In genomic region chrX:23864719-23865349, GRCh38 we compare ENCODE assay signal across 19 cellular contexts. TPM values are rescaled to one million over a fixed set of nuclear protein-coding genes. Genes with fewer than 3 reads are reported as not detected.
DNase-seq lines count a peak whose midpoint lies in the region; ATAC-seq and TF ChIP-seq lines count a peak whose summit lies in the region.
"Had no signal": no experiment of that assay in that cellular context is flagged by ENCODE, and none has a peak within 500 bp of the region (broad histone marks: within the 10 kb centered on the region; RNA-seq: fewer than 3 reads in every experiment).

No MANE protein-coding gene starts in this region.

- H3K18ac ChIP-seq in mesendoderm (ENCODE audit: low read length), result no peak overlapping the region

- H3K9ac ChIP-seq in mesendoderm (ENCODE audit: low read length), result no peak overlapping the region
- H3K9ac ChIP-seq: GM23248 had no signal

- H3K36me3 Mint-ChIP-seq in glutamatergic neuron (ENCODE audit: unreplicated experiment), result no peaks in the 10 kb centered on the region
- peaks cover 7 to 18% of the 10 kb centered on the region in 2 donors for H3K36me3 Mint-ChIP-seq in stimulated activated naive B cell treated with anti-CD40 and anti-IgM and Interleukin-4, amounts not matched to agents 10 μg/mL and 1 μg/mL and 100 μg/mL, for 72 hours

- no peak overlapping the region for H4K8ac ChIP-seq in mesendoderm (ENCODE audit: low read depth, low read length)

- no peak overlapping the region for H3K27ac Mint-ChIP-seq in glutamatergic neuron (ENCODE audit: unreplicated experiment)
- no peak overlapping the region for H3K27ac Mint-ChIP-seq in stimulated activated naive B cell treated with anti-CD40 and anti-IgM and Interleukin-4, amounts not matched to agents 10 μg/mL and 1 μg/mL and 100 μg/mL, for 72 hours
- H3K27ac Mint-ChIP-seq: CD4-positive, alpha-beta memory T cell had no signal

- no peak overlapping the region for H3K4ac ChIP-seq in mesendoderm (ENCODE audit: low read depth, low read length)

- DNase-seq in NCI-H1417 (lab: John Stamatoyannopoulos, UW) (peak in 2 of 3 experiments; percentile 74 to 90), NCI-H2227 treated with DMSO at 0.1 percent for 48 hours (lab: John Stamatoyannopoulos, UW) (peak; percentile 52), WERI-Rb-1 (peak; percentile 22), mesendoderm (peak; percentile 11), ovary (no peak), glutamatergic neuron (no peak)
- no peak for DNase-seq in stimulated activated naive B cell treated with anti-CD40 and anti-IgM and Interleukin-4, amounts not matched to agents 10 μg/mL and 1 μg/mL and 100 μg/mL, for 72 hours
- DNase-seq: BE2C, DMS79, GM23248 had no signal

- H3K79me1 ChIP-seq in mesendoderm (ENCODE audit: low read length), result no peaks in the 10 kb centered on the region

- H3K4me1 ChIP-seq in mesendoderm (ENCODE audit: control insufficient read depth, low read depth, low read length), result no peaks in the 10 kb centered on the region
- H3K4me1 ChIP-seq in ovary (ENCODE audit: insufficient read depth), result no peaks in the 10 kb centered on the region
- H3K4me1 ChIP-seq: A549, BE2C had no signal

- no peak for ATAC-seq in HG03196 (IDR thresholded peaks at IDR 0.05; ENCODE audit: unreplicated experiment)
- no peak for ATAC-seq in stimulated activated naive B cell treated with anti-CD40 and anti-IgM and Interleukin-4, amounts not matched to agents 10 μg/mL and 1 μg/mL and 100 μg/mL, for 72 hours (replicated peaks)
- ATAC-seq: A549, GM12878, HCT116 had no signal

- no peak for TF ChIP-seq CTCF in WERI-Rb-1 (IDR thresholded peaks at IDR 0.05; ENCODE audit: low read depth, low read length)
- no peak for TF ChIP-seq CTCF in ovary (IDR thresholded peaks at IDR 0.05)
- TF ChIP-seq CTCF in glutamatergic neuron (IDR thresholded peaks at IDR 0.05; ENCODE audit: partially characterized antibody, unreplicated experiment), result no peak

- H3K4me3 Mint-ChIP-seq in glutamatergic neuron (ENCODE audit: unreplicated experiment), result no peak overlapping the region
- H3K4me3 Mint-ChIP-seq in stimulated activated naive B cell treated with anti-CD40 and anti-IgM and Interleukin-4, amounts not matched to agents 10 μg/mL and 1 μg/mL and 100 μg/mL, for 72 hours, result no peak overlapping the region
- H3K4me3 Mint-ChIP-seq: CD4-positive, alpha-beta memory T cell had no signal

- no peaks in the 10 kb centered on the region for H3K27me3 Mint-ChIP-seq in glutamatergic neuron (ENCODE audit: unreplicated experiment)
- no peaks in the 10 kb centered on the region for H3K27me3 Mint-ChIP-seq in stimulated activated naive B cell treated with anti-CD40 and anti-IgM and Interleukin-4, amounts not matched to agents 10 μg/mL and 1 μg/mL and 100 μg/mL, for 72 hours
- H3K27me3 Mint-ChIP-seq: CD4-positive, alpha-beta memory T cell had no signal

- H3K4me2 ChIP-seq in mesendoderm (ENCODE audit: low read length), result no peak overlapping the region
- H3K4me2 ChIP-seq: A549 had no signal

- H3K4me1 Mint-ChIP-seq in glutamatergic neuron (ENCODE audit: low read depth, unreplicated experiment), result no peaks in the 10 kb centered on the region
- no peaks in the 10 kb centered on the region for H3K4me1 Mint-ChIP-seq in stimulated activated naive B cell treated with anti-CD40 and anti-IgM and Interleukin-4, amounts not matched to agents 10 μg/mL and 1 μg/mL and 100 μg/mL, for 72 hours
- H3K4me1 Mint-ChIP-seq: CD4-positive, alpha-beta memory T cell had no signal

- no peak overlapping the region for H2BK15ac ChIP-seq in mesendoderm (replicated peaks; ENCODE audit: low read depth)

- H3K23ac ChIP-seq in mesendoderm (ENCODE audit: low read length), result no peak overlapping the region

- H3K4me3 ChIP-seq in WERI-Rb-1 (ENCODE audit: low read depth, low read length) (no peak overlapping the region), mesendoderm (ENCODE audit: low read length) (no peak overlapping the region), ovary (no peak overlapping the region)
- H3K4me3 ChIP-seq: A549, GM12878, GM23248 had no signal

- H3K56ac ChIP-seq in mesendoderm (ENCODE audit: low read length), result no peak overlapping the region

- intact Hi-C loops in ovary (cut with DNase I), result no loop called here

- no peaks in the 10 kb centered on the region for H3K9me3 ChIP-seq in WERI-Rb-1 (ENCODE audit: severe bottlenecking)
- H3K9me3 ChIP-seq in ovary, result no peaks in the 10 kb centered on the region
- H3K9me3 ChIP-seq: A549, BE2C had no signal

- H3K27me3 ChIP-seq in WERI-Rb-1 (ENCODE audit: insufficient read depth, low read depth, severe bottlenecking) (peaks cover 10% of the 10 kb centered on the region), mesendoderm (ENCODE audit: insufficient read depth, low read length, poor library complexity) (no peaks in the 10 kb centered on the region), ovary (no peaks in the 10 kb centered on the region)
- H3K27me3 ChIP-seq: BE2C had no signal

- H2BK120ac ChIP-seq in mesendoderm (ENCODE audit: low read depth, low read length), result no peak overlapping the region

- no peak overlapping the region for H3K27ac ChIP-seq in WERI-Rb-1
- no peak overlapping the region for H3K27ac ChIP-seq in mesendoderm (ENCODE audit: low read depth, low read length)
- no peak overlapping the region for H3K27ac ChIP-seq in ovary
- H3K27ac ChIP-seq: A549, C4-2B, GM23248, HL-60 had no signal

- no peak overlapping the region for H2AK5ac ChIP-seq in mesendoderm (ENCODE audit: low read length)

- no peaks in the 10 kb centered on the region for H3K9me3 Mint-ChIP-seq in glutamatergic neuron (ENCODE audit: unreplicated experiment)
- H3K9me3 Mint-ChIP-seq in stimulated activated naive B cell treated with anti-CD40 and anti-IgM and Interleukin-4, amounts not matched to agents 10 μg/mL and 1 μg/mL and 100 μg/mL, for 72 hours, result no peaks in the 10 kb centered on the region

- no CpG with 5 or more reads among the region's 5 CpGs for WGBS in mesendoderm (ENCODE audit: extremely low coverage, insufficient coverage, low lambda C conversion rate)
- 77 to 90% (median 84%) methylated on average over 5 of the region's 5 CpGs for WGBS in ovary, 3 donors

- no peak overlapping the region for H2BK5ac ChIP-seq in mesendoderm (ENCODE audit: low read length)

- no peak for TF ChIP-seq POLR2A in ovary (IDR thresholded peaks at IDR 0.05)

- no peaks in the 10 kb centered on the region; the same call in 1 of the 2 replicates for H3K36me3 ChIP-seq in WERI-Rb-1
- no peaks in the 10 kb centered on the region for H3K36me3 ChIP-seq in mesendoderm (ENCODE audit: control insufficient read depth, insufficient read depth, low read length)
- H3K36me3 ChIP-seq in ovary, result no peaks in the 10 kb centered on the region
- H3K36me3 ChIP-seq: BE2C had no signal

- TF ChIP-seq EP300 in ovary (IDR thresholded peaks at IDR 0.05), result no peak

- H3K79me2 ChIP-seq in mesendoderm (ENCODE audit: control insufficient read depth, insufficient read depth, low read length), result no peaks in the 10 kb centered on the region

- no peak overlapping the region for H4K5ac ChIP-seq in mesendoderm (ENCODE audit: low read length)

RNA-seq across cellular contexts. Expression of gene APOO, which starts 42.9 kb away (rescaled TPM):
- 111 TPM for polyA plus RNA-seq in mesendoderm (2013, experiment 1 of 2)
- polyA plus RNA-seq in mesendoderm (2013, experiment 2 of 2), result 114 TPM
- total RNA-seq in ovary, result 10 to 100 TPM in 6 of 7 donors, 1 to 10 TPM in 1; 6.0 to 35.3 (median 13.3) TPM
- polyA plus RNA-seq in ovary, result 10 to 100 TPM in 1 of 2 donors, 1 to 10 TPM in 1; 8.8 to 39.5 TPM
- total RNA-seq in glutamatergic neuron (ENCODE audit: unreplicated experiment), result 36.2 TPM

RNA-seq across cellular contexts. Expression of gene CXorf58, which starts 43.0 kb away (rescaled TPM):
- 0.03 TPM for polyA plus RNA-seq in mesendoderm (2013, experiment 1 of 2)
- polyA plus RNA-seq in mesendoderm (2013, experiment 2 of 2), result 0.03 TPM
- total RNA-seq in ovary, result under 1 TPM in 3 of 7 donors, not detected in 4; 0.10 to 0.72 (median 0.34) TPM
- polyA plus RNA-seq in ovary, result under 1 TPM in 1 of 2 donors, not detected in 1; 0.04 TPM
- not detected for total RNA-seq in glutamatergic neuron (ENCODE audit: unreplicated experiment)
- total RNA-seq: CD4-positive, alpha-beta memory T cell; G401; GM23248 had no signal
- polyA plus RNA-seq: AG04450, GM23248 had no signal

Comparison
In these comparisons a context has a peak if more than half of its experiments do, and no peak if none do; other contexts are left out.
1. DNase-seq: peak in NCI-H1417 (2 of 3), NCI-H2227 treated with DMSO at 0.1 percent for 48 hours (single experiment), WERI-Rb-1 (single experiment) and mesendoderm (single experiment); none in ovary (0 of 5), glutamatergic neuron (single experiment) and stimulated activated naive B cell treated with anti-CD40 and anti-IgM and Interleukin-4, amounts not matched to agents 10 μg/mL and 1 μg/mL and 100 μg/mL, for 72 hours (single experiment).